In genomic region chr7:151339651-151340377, GRCh38 we compare ENCODE assay signal across 8 cellular contexts. TPM values are rescaled to one million over a fixed set of nuclear protein-coding genes. Genes with fewer than 3 reads are reported as not detected.
DNase-seq lines count a peak whose midpoint lies in the region; ATAC-seq and TF ChIP-seq lines count a peak whose summit lies in the region.

No MANE protein-coding gene starts in this region.

- H3K36me3 ChIP-seq in thymus (ENCODE audit: control insufficient read depth, insufficient read depth): no peaks in the 10 kb centered on the region

- H3K4me1 ChIP-seq in thymus (ENCODE audit: control insufficient read depth, insufficient read depth, low read length): peaks cover 6% of the 10 kb centered on the region

- peaks cover 48% of the 10 kb centered on the region for H3K4me1 Mint-ChIP-seq in activated T-cell treated with anti-CD3 and anti-CD28 coated beads, Interleukin-2, amount 50 U/mL, for 72 hours (ENCODE audit: low read depth)
- peaks cover 47% of the 10 kb centered on the region for H3K4me1 Mint-ChIP-seq in activated CD8-positive, alpha-beta T cell treated with anti-CD3 and anti-CD28 coated beads for 36 hours (ENCODE audit: low read depth)

- CTCF ChIA-PET in activated CD8-positive, alpha-beta T cell treated with anti-CD3 and anti-CD28 coated beads for 36 hours (lab: Charles Lee): interaction anchor here (0.9 to 6.3 kb wide), 6 partner anchors 12 to 29 kb away, joined by 3 to 74 read pairs (median 5); no protein-coding TSS in a partner anchor

- intact Hi-C loops in activated CD8-positive, alpha-beta T cell treated with anti-CD3 and anti-CD28 coated beads for 36 hours (cut with micrococcal nuclease): no loop called here

- peak overlapping the region; percentile 64 for H3K27ac ChIP-seq in thymus (ENCODE audit: low read depth)

- H3K4me3 ChIP-seq in thymus (ENCODE audit: low read length): no peak overlapping the region

- no peak for DNase-seq in activated T-cell treated with anti-CD3 and anti-CD28 coated beads, Interleukin-2, amount 50 U/mL, for 72 hours
- DNase-seq in activated T-cell treated with anti-CD3 and anti-CD28 coated beads, Interleukin-2, amount 50 U/mL, for 1 hour: no peak
- DNase-seq in activated CD8-positive, alpha-beta T cell treated with anti-CD3 and anti-CD28 coated beads for 36 hours: peak; percentile 39
- DNase-seq in NCI-H526 (lab: John Stamatoyannopoulos, UW) (no peak), NCI-H446 treated with DMSO at 0.1 percent for 48 hours (lab: John Stamatoyannopoulos, UW) (no peak), Ammon's horn (ENCODE audit: low spot score) (no peak)

- TF ChIP-seq CTCF in activated CD8-positive, alpha-beta T cell treated with anti-CD3 and anti-CD28 coated beads for 36 hours (IDR thresholded peaks at IDR 0.05): no peak

- peak; percentile 12 to 29 for ATAC-seq in activated T-cell treated with anti-CD3 and anti-CD28 coated beads, Interleukin-2, amount 50 U/mL, for 72 hours (replicated peaks in 1 of 2)
- ATAC-seq in HG03196 (IDR thresholded peaks at IDR 0.05; ENCODE audit: unreplicated experiment): peak; percentile 43
- ATAC-seq in activated CD8-positive, alpha-beta T cell treated with anti-CD3 and anti-CD28 coated beads for 36 hours: peak; percentile 34

- H3K27me3 Mint-ChIP-seq in activated T-cell treated with anti-CD3 and anti-CD28 coated beads, Interleukin-2, amount 50 U/mL, for 72 hours (ENCODE audit: low read depth): no peaks in the 10 kb centered on the region
- H3K27me3 Mint-ChIP-seq in activated CD8-positive, alpha-beta T cell treated with anti-CD3 and anti-CD28 coated beads for 36 hours: no peaks in the 10 kb centered on the region

- WGBS in thymus: 75% methylated on average over 7 of the region's 7 CpGs

- no peaks in the 10 kb centered on the region for H3K27me3 ChIP-seq in thymus (ENCODE audit: control insufficient read depth, insufficient read depth)

- no peaks in the 10 kb centered on the region for H3K9me3 ChIP-seq in thymus (ENCODE audit: control insufficient read depth)

- peak overlapping the region; percentile 37 to 63 for H3K4me3 Mint-ChIP-seq in activated T-cell treated with anti-CD3 and anti-CD28 coated beads, Interleukin-2, amount 50 U/mL, for 72 hours
- H3K4me3 Mint-ChIP-seq in activated CD8-positive, alpha-beta T cell treated with anti-CD3 and anti-CD28 coated beads for 36 hours: peak overlapping the region; percentile 75

- H3K9me3 Mint-ChIP-seq in activated T-cell treated with anti-CD3 and anti-CD28 coated beads, Interleukin-2, amount 50 U/mL, for 72 hours: peaks cover 0 to 4% of the 10 kb centered on the region in 2 donors
- peaks cover 10% of the 10 kb centered on the region for H3K9me3 Mint-ChIP-seq in activated CD8-positive, alpha-beta T cell treated with anti-CD3 and anti-CD28 coated beads for 36 hours

- H3K36me3 Mint-ChIP-seq in activated T-cell treated with anti-CD3 and anti-CD28 coated beads, Interleukin-2, amount 50 U/mL, for 72 hours (ENCODE audit: insufficient read depth in 2 of 2): peaks cover 0 to 4% of the 10 kb centered on the region in 2 donors
- H3K36me3 Mint-ChIP-seq in activated CD8-positive, alpha-beta T cell treated with anti-CD3 and anti-CD28 coated beads for 36 hours (ENCODE audit: low read depth): peaks cover 8% of the 10 kb centered on the region

- POLR2A ChIA-PET in activated CD8-positive, alpha-beta T cell treated with anti-CD3 and anti-CD28 coated beads for 36 hours (lab: Charles Lee): interaction anchor here (0.6 to 1.2 kb wide), 3 partner anchors 24 to 1796 kb away, joined by 3 to 4 read pairs (median 3); no protein-coding TSS in a partner anchor

- H3K27ac Mint-ChIP-seq in activated T-cell treated with anti-CD3 and anti-CD28 coated beads, Interleukin-2, amount 50 U/mL, for 72 hours: peak overlapping the region; percentile 44
- H3K27ac Mint-ChIP-seq in activated CD8-positive, alpha-beta T cell treated with anti-CD3 and anti-CD28 coated beads for 36 hours: peak overlapping the region; percentile 83

RNA-seq across cellular contexts. Expression of gene NUB1, which starts 1.8 kb away (rescaled TPM):
- 10 to 100 TPM; 79.0 to 84.1 TPM for total RNA-seq in activated T-cell treated with anti-CD3 and anti-CD28 coated beads, Interleukin-2, amount 50 U/mL, for 72 hours
- total RNA-seq in activated CD8-positive, alpha-beta T cell treated with anti-CD3 and anti-CD28 coated beads for 36 hours: 10 to 100 TPM; 41.0 to 42.5 TPM
- polyA plus RNA-seq in thymus: 48.5 TPM
